31 cellular contexts compared by ENCODE assay signal in the genomic region with DNA sequence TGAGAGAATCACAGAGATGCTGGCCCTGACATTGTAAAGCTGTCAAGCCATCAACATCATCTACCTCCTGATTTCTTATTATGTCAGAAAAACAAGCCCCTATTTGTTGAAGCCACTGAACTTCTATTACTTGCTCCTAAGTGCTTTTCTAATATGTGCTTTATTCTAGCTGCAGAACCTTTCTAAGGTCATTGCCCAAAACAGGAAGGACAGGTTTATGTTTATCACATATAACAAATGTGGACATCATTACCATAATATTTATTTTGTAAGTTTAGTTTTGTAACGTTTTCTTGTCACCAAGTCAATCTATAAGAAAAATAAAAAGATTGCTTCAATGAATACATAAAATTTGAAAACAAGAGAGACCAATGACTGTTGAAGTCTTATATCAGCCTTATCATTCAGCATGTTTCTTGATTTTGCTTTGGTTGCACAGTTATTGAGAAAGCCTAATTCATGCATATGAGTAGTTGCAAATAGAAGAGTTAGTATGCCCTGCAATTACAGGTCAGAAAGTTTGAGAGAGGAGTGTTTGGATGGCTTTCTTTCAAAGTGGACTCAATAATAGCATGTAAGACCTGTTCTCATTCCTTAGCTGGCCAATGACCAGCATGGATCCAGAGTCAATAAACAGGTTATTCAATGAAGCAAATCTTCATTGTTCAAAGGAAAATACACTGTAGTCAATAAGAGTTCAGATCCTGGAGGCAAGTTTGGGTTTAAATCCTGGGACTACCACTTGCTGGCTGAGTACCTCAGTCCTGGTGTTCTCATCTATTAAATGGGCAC.
"Had no signal": no experiment of that assay in that cellular context is flagged by ENCODE, and none has a peak within 500 bp of the region (broad histone marks: within the 10 kb centered on the region; RNA-seq: fewer than 3 reads in every experiment).

No MANE protein-coding gene starts in this region.

- H3K27me3 ChIP-seq: adrenal gland, body of pancreas, gastrocnemius medialis, left lung, neural progenitor cell, right atrium auricular region, tibial nerve, uterus had no signal

- H3K36me3 ChIP-seq: adrenal gland, gastrocnemius medialis, left lung, lower lobe of right lung, neural progenitor cell, right atrium auricular region, spleen, tibial nerve, uterus had no signal

- H3K4me1 ChIP-seq: adrenal gland, gastrocnemius medialis, left lung, lower lobe of right lung, neural progenitor cell, right atrium auricular region, spleen, tibial nerve, uterus had no signal

- H3K9me3 Mint-ChIP-seq: activated naive CD8-positive, alpha-beta T cell treated with anti-CD3 and anti-CD28 coated beads for 36 hours; activated T-helper 1 cell treated with anti-CD3 and anti-CD28 coated beads, Interleukin-12 subunit alpha, Interleukin-12 subunit beta, Interleukin-2, Interleukin-4 antibody, amounts not matched to agents 30 ng/mL and 10 ng/mL and 1 ng/mL, durations not matched to agents 14 hours and 24 hours and 36 hours; natural killer cell; T-helper 2 cell treated with Interferon-gamma antibody and Interleukin-4, amounts not matched to agents 5 μg/mL and 100 μg/mL, for 36 hours had no signal

- H3K9ac ChIP-seq: neural progenitor cell had no signal

- DNase-seq: activated CD4-positive, alpha-beta T cell treated with anti-CD3 and anti-CD28 coated beads for 48 hours; activated CD4-positive, alpha-beta T cell treated with anti-CD3 and anti-CD28 coated beads, Interleukin-2, amount 50 U/mL, for 48 hours; activated CD8-positive, alpha-beta memory T cell treated with anti-CD3 and anti-CD28 coated beads for 24 hours; activated effector memory CD4-positive, alpha-beta T cell treated with anti-CD3 and anti-CD28 coated beads, Interleukin-2, amount 50 U/mL, for 16 hours; activated naive CD4-positive, alpha-beta T cell treated with anti-CD3 and anti-CD28 coated beads for 36 hours; activated naive CD8-positive, alpha-beta T cell treated with anti-CD3 and anti-CD28 coated beads for 36 hours; activated T-cell treated with anti-CD3 and anti-CD28 coated beads, Interleukin-2, amount 50 U/mL, for 1 hour; adrenal gland; aorta; body of pancreas; cerebellar nuclear complex; dorsolateral prefrontal cortex; effector memory CD4-positive, alpha-beta T cell; gastrocnemius medialis; glutamatergic neuron; left lung; lower lobe of right lung; mesenchymal stem cell; natural killer cell; occipital lobe; spleen; stimulated activated CD4-positive, alpha-beta T cell treated with anti-CD3 and anti-CD28 coated beads, Interleukin-2, amount 100 ng/mL, for 48 hours; stimulated activated naive CD4-positive, alpha-beta T cell treated with Interleukin-2 at 50 U/mL for 16 hours; uterus had no signal

- H2AFZ ChIP-seq: neural progenitor cell had no signal

- H3K4me2 ChIP-seq: neural progenitor cell had no signal

- H3K36me3 Mint-ChIP-seq: activated naive CD8-positive, alpha-beta T cell treated with anti-CD3 and anti-CD28 coated beads for 36 hours; natural killer cell; neural progenitor cell had no signal

- H3K27ac Mint-ChIP-seq: activated naive CD4-positive, alpha-beta T cell treated with anti-CD3 and anti-CD28 coated beads for 36 hours; activated naive CD8-positive, alpha-beta T cell treated with anti-CD3 and anti-CD28 coated beads for 36 hours; activated T-helper 1 cell treated with anti-CD3 and anti-CD28 coated beads, Interleukin-12 subunit alpha, Interleukin-12 subunit beta, Interleukin-2, Interleukin-4 antibody, amounts not matched to agents 30 ng/mL and 10 ng/mL and 1 ng/mL, durations not matched to agents 14 hours and 24 hours and 36 hours; natural killer cell; neural progenitor cell; T-helper 2 cell treated with Interferon-gamma antibody and Interleukin-4, amounts not matched to agents 5 μg/mL and 100 μg/mL, for 36 hours had no signal

- H3K4me3 ChIP-seq: adrenal gland, body of pancreas, coronary artery, dorsolateral prefrontal cortex, gastrocnemius medialis, left lung, lower lobe of right lung, neural progenitor cell, right atrium auricular region, spleen, tibial nerve, uterus had no signal

- FAIRE-seq: islet of Langerhans had no signal

- H3K4me1 Mint-ChIP-seq: natural killer cell, neural progenitor cell had no signal

- H3K9me3 ChIP-seq: adrenal gland, body of pancreas, gastrocnemius medialis, left lung, lower lobe of right lung, right atrium auricular region, spleen, tibial nerve, uterus had no signal

- H3K27ac ChIP-seq: adrenal gland, body of pancreas, coronary artery, dorsolateral prefrontal cortex, gastrocnemius medialis, left lung, lower lobe of right lung, neural progenitor cell, right atrium auricular region, spleen, tibial nerve, uterus had no signal

- H3K4me3 Mint-ChIP-seq: activated naive CD4-positive, alpha-beta T cell treated with anti-CD3 and anti-CD28 coated beads for 36 hours; activated naive CD8-positive, alpha-beta T cell treated with anti-CD3 and anti-CD28 coated beads for 36 hours; activated T-helper 1 cell treated with anti-CD3 and anti-CD28 coated beads, Interleukin-12 subunit alpha, Interleukin-12 subunit beta, Interleukin-2, Interleukin-4 antibody, amounts not matched to agents 30 ng/mL and 10 ng/mL and 1 ng/mL, durations not matched to agents 14 hours and 24 hours and 36 hours; natural killer cell; neural progenitor cell; T-helper 2 cell treated with Interferon-gamma antibody and Interleukin-4, amounts not matched to agents 5 μg/mL and 100 μg/mL, for 36 hours had no signal
